27 cellular contexts compared by ENCODE assay signal in the genomic region with DNA sequence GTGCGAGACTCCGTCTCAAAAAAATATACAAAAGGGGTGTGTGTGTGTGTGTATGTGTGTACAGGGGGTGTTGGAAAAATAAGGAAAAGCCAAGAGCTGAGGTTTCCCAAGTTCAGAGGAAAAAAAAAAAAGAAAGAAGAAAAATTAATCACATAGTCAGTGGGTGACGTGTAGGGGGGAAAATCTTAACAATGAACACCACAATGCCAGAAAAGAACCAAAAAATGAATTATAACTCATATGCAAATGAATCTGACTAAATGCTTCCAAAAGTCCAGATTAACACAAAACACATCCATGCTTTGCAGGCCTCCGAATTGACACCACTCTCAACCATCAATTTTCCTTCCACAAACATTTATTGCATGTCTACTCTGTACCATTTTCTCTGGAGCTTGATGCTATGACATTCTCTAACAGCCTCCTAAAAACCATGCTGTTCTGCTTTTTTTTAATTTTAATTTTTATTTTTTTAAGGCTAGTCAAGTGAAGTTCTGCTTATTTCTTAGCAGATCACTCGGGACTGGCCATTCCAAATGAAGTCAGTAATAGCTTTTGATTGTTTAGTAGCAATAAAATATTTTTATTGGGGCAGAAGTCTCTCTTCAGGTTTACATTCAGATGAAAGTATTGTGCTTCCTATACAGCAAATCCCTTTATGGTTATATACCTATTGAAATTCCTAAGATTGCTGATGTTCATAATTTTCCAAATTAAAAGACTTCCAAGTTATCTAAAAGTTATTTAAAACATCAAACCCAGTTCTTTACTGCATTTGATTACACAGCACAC.
"Had no signal": no experiment of that assay in that cellular context is flagged by ENCODE, and none has a peak within 500 bp of the region (broad histone marks: within the 10 kb centered on the region; RNA-seq: fewer than 3 reads in every experiment).

No MANE protein-coding gene starts in this region.

- DNase-seq: activated CD4-positive, alpha-beta memory T cell treated with anti-CD3 and anti-CD28 coated beads for 36 hours; activated CD4-positive, alpha-beta T cell treated with anti-CD3 and anti-CD28 coated beads for 48 hours; activated CD8-positive, alpha-beta memory T cell treated with anti-CD3 and anti-CD28 coated beads, Interleukin-2, amount 50 U/mL, for 48 hours; activated naive CD4-positive, alpha-beta T cell; activated T-cell treated with anti-CD3 and anti-CD28 coated beads, Interleukin-2, amount 50 U/mL, for 4 hours; adrenal gland; aorta; cerebellar nuclear complex; colonic mucosa; effector CD8-positive, alpha-beta T cell; gastrocnemius medialis; glutamatergic neuron; islet precursor cell; left ventricle myocardium superior; posterior cingulate gyrus; right cardiac atrium; stimulated activated CD4-positive, alpha-beta T cell treated with anti-CD3 and anti-CD28 coated beads, Interleukin-15, amount 100 ng/mL, for 24 hours; stimulated activated CD4-positive, alpha-beta T cell treated with anti-CD3 and anti-CD28 coated beads, Interleukin-2, amount 100 ng/mL, for 24 hours; stimulated activated naive CD4-positive, alpha-beta T cell treated with Interleukin-2 at 50 U/mL for 16 hours; T-helper 2 cell; thyroid gland; upper lobe of right lung had no signal

- H3K27me3 Mint-ChIP-seq: activated CD4-positive, alpha-beta memory T cell treated with anti-CD3 and anti-CD28 coated beads for 36 hours; brain had no signal

- H3K27me3 ChIP-seq: adrenal gland, cardiac muscle cell, colonic mucosa, gastrocnemius medialis, thyroid gland, upper lobe of right lung had no signal

- ATAC-seq: gastrocnemius medialis, left ventricle myocardium superior, right cardiac atrium, upper lobe of right lung had no signal

- H3K4me3 Mint-ChIP-seq: activated CD4-positive, alpha-beta memory T cell treated with anti-CD3 and anti-CD28 coated beads for 36 hours; activated T-cell treated with anti-CD3 and anti-CD28 coated beads, Interleukin-2, amount 50 U/mL, for 4 hours; brain; nephron had no signal

- H3K36me3 ChIP-seq: adrenal gland, cardiac muscle cell, colonic mucosa, gastrocnemius medialis, thyroid gland, upper lobe of right lung had no signal

- H3K4me1 ChIP-seq: adrenal gland, colonic mucosa, gastrocnemius medialis, thyroid gland, upper lobe of right lung had no signal

- H3K9me3 Mint-ChIP-seq: activated CD4-positive, alpha-beta memory T cell treated with anti-CD3 and anti-CD28 coated beads for 36 hours; activated naive CD4-positive, alpha-beta T cell treated with anti-CD3 and anti-CD28 coated beads, Interleukin-2, amount 50 U/mL, for 72 hours; activated T-cell treated with anti-CD3 and anti-CD28 coated beads, Interleukin-2, amount 50 U/mL, for 4 hours; brain; nephron had no signal

- H3K27ac Mint-ChIP-seq: activated CD4-positive, alpha-beta memory T cell treated with anti-CD3 and anti-CD28 coated beads for 36 hours; activated naive CD4-positive, alpha-beta T cell treated with anti-CD3 and anti-CD28 coated beads, Interleukin-2, amount 50 U/mL, for 72 hours; brain; nephron had no signal

- H3K4me3 ChIP-seq: adrenal gland, cardiac muscle cell, colonic mucosa, gastrocnemius medialis, thyroid gland, upper lobe of right lung had no signal

- H3K4me1 Mint-ChIP-seq: nephron had no signal

- H3K36me3 Mint-ChIP-seq: activated naive CD4-positive, alpha-beta T cell treated with anti-CD3 and anti-CD28 coated beads, Interleukin-2, amount 50 U/mL, for 72 hours had no signal

- H3K9me3 ChIP-seq: adrenal gland, colonic mucosa, gastrocnemius medialis, thyroid gland, upper lobe of right lung had no signal

- H3K27ac ChIP-seq: adrenal gland, cardiac muscle cell, colonic mucosa, epithelial cell of prostate, gastrocnemius medialis, thyroid gland, upper lobe of right lung had no signal
